Comparison of ENCODE assay signal across 34 cellular contexts in genomic region chr1:7712731-7713323, GRCh38.
"Had no signal": no experiment of that assay in that cellular context is flagged by ENCODE, and none has a peak within 500 bp of the region (broad histone marks: within the 10 kb centered on the region; RNA-seq: fewer than 3 reads in every experiment).

No MANE protein-coding gene starts in this region.

- H3K9me3 ChIP-seq: MG63 had no signal

- H3K27me3 ChIP-seq: MG63 had no signal

- H3K36me3 ChIP-seq: MG63 had no signal

- DNase-seq: Karpas-422, Kasumi-1, MG63, MM.1S, MV-4-11, NCI-H1048, NCI-H1092, NCI-H1092 treated with DMSO at 0.1 percent for 48 hours, NCI-H1105, NCI-H1105 treated with DMSO at 0.1 percent for 48 hours, NCI-H1417, NCI-H1417 treated with DMSO at 0.1 percent for 48 hours, NCI-H1436, NCI-H1436 treated with DMSO at 0.1 percent for 48 hours, NCI-H146, NCI-H1694, NCI-H1694 treated with DMSO at 0.1 percent for 48 hours, NCI-H187, NCI-H187 treated with DMSO at 0.1 percent for 48 hours, NCI-H1930, NCI-H2029, NCI-H2029 treated with DMSO at 0.1 percent for 48 hours, NCI-H2081, NCI-H2081 treated with DMSO at 0.1 percent for 48 hours, NCI-H2107, NCI-H2171, NCI-H2171 treated with DMSO at 0.1 percent for 48 hours, NCI-H2227 treated with DMSO at 0.1 percent for 48 hours, NCI-H226, NCI-H345, NCI-H446, NCI-H446 treated with DMSO at 0.1 percent for 48 hours, NCI-H510A, NCI-H510A treated with DMSO at 0.1 percent for 48 hours had no signal

- H3K4me3 ChIP-seq: MG63 had no signal
